In the genomic region with DNA sequence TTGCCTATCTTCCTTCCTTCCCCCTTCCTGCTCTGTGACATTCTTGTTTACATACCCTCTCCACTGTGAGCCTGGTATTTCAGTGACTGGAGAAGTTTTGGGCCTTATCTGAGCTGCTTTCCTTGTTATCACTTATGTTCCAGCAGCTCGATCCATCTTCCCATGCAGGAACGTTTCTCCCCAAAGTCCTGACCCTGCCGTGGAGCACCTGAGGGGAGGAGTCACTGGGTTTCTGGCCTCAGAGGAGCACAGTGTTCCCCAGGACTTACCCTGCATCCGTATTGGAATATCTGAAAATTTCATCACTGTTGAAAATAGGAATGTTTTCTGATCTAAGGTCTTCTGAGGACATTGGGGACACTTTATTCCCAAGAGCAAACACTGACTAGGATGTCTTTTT, we compare ENCODE assay signal across 28 cellular contexts.
DNase-seq lines count a peak whose midpoint lies in the region; TF ChIP-seq lines count a peak whose summit lies in the region.
"Had no signal": no experiment of that assay in that cellular context is flagged by ENCODE, and none has a peak within 500 bp of the region (broad histone marks: within the 10 kb centered on the region; RNA-seq: fewer than 3 reads in every experiment).

No MANE protein-coding gene starts in this region.

- no peak overlapping the region for H2BK120ac ChIP-seq in H9 (ENCODE audit: low read depth, low read length, poor library complexity, severe bottlenecking)

- H3K79me2 ChIP-seq in H9 (ENCODE audit: insufficient read depth, low read length) = no peaks in the 10 kb centered on the region

- DNase-seq in Calu3 (no peak), endothelial cell (ENCODE audit: low spot score) (no peak), right atrium auricular region (ENCODE audit: low spot score) (no peak), osteocyte (ENCODE audit: extremely low spot score, unreplicated experiment) (no peak), progenitor cell of endocrine pancreas (ENCODE audit: low spot score, unreplicated experiment) (no peak), NCI-H2227 treated with DMSO at 0.1 percent for 48 hours (lab: John Stamatoyannopoulos, UW) (no peak), H9 (no peak), caudate nucleus (lab: John Stamatoyannopoulos, UW) (no peak)
- DNase-seq: activated CD4-positive, alpha-beta T cell treated with anti-CD3 and anti-CD28 coated beads for 4 hours; activated CD8-positive, alpha-beta memory T cell treated with anti-CD3 and anti-CD28 coated beads for 24 hours; activated naive CD4-positive, alpha-beta T cell treated with Interleukin-2 at 50 U/mL for 16 hours; activated T-cell treated with anti-CD3 and anti-CD28 coated beads, Interleukin-2, amount 50 U/mL, for 24 hours; cortex of kidney; DMS53; GF-D8; left colon; midbrain; NCI-H1105; NCI-H226; SK-N-SH; small intestine; stimulated activated CD4-positive, alpha-beta T cell treated with anti-CD3 and anti-CD28 coated beads, Interleukin-2, amount 100 ng/mL, for 24 hours; T-helper 2 cell had no signal

- H3K27ac ChIP-seq in right atrium auricular region = peak overlapping the region; percentile 31 to 55
- no peak overlapping the region for H3K27ac ChIP-seq in H9 (ENCODE audit: insufficient read length, low read depth, low read length)
- H3K27ac ChIP-seq in caudate nucleus (ENCODE audit: low read depth, low read length) = no peak overlapping the region
- H3K27ac ChIP-seq: breast epithelium, HL-60, RWPE1 had no signal

- H3K36me3 Mint-ChIP-seq in Calu3 (ENCODE audit: insufficient read depth, unreplicated experiment) (no peaks in the 10 kb centered on the region), endothelial cell (ENCODE audit: low read depth, unreplicated experiment) (peaks cover 13% of the 10 kb centered on the region), osteocyte (ENCODE audit: unreplicated experiment) (peaks cover 6% of the 10 kb centered on the region), progenitor cell of endocrine pancreas (ENCODE audit: insufficient read depth) (no peaks in the 10 kb centered on the region), H9 (ENCODE audit: insufficient read depth in 1 of 3, low read depth in 3 of 3) (no peaks in the 10 kb centered on the region)

- H3K27me3 ChIP-seq in right atrium auricular region (no peaks in the 10 kb centered on the region), H9 (ENCODE audit: insufficient read depth, low read length) (no peaks in the 10 kb centered on the region)
- H3K27me3 ChIP-seq: breast epithelium had no signal

- CTCF ChIA-PET in Calu3 (lab: Charles Lee) = interaction anchor here (0.6 kb wide), 2 partner anchors 34 to 274 kb away, joined by 4 to 11 read pairs; no protein-coding TSS in a partner anchor

- peak overlapping the region; percentile 12 for H3K27ac Mint-ChIP-seq in Calu3 (ENCODE audit: unreplicated experiment)
- H3K27ac Mint-ChIP-seq in endothelial cell (ENCODE audit: unreplicated experiment) = peak overlapping the region; percentile 10
- H3K27ac Mint-ChIP-seq in osteocyte (ENCODE audit: unreplicated experiment) = peak overlapping the region; percentile 16
- H3K27ac Mint-ChIP-seq in progenitor cell of endocrine pancreas = no peak overlapping the region
- no peak overlapping the region; a peak in 2 of 7 replicates for H3K27ac Mint-ChIP-seq in H9
- H3K27ac Mint-ChIP-seq: activated T-cell treated with anti-CD3 and anti-CD28 coated beads, Interleukin-2, amount 50 U/mL, for 24 hours; B cell; endodermal cell had no signal

- no peaks in the 10 kb centered on the region for H4K20me1 ChIP-seq in H9 (ENCODE audit: control insufficient read depth, insufficient read depth, insufficient read length)

- H2BK5ac ChIP-seq in H9 (ENCODE audit: insufficient read length, low read length) = no peak overlapping the region

- H3K9ac ChIP-seq in H9 (ENCODE audit: extremely low read depth, insufficient read length, low read length) = no peak overlapping the region
- H3K9ac ChIP-seq: SK-N-SH had no signal

- no peak overlapping the region for H2AFZ ChIP-seq in H9 (ENCODE audit: low read length)

- H3T11ph ChIP-seq in H9 (ENCODE audit: low read length) = no peak overlapping the region

- intact Hi-C loops in Calu3 (cut with micrococcal nuclease; ENCODE audit: unreplicated experiment) = no loop called here

- H3K4ac ChIP-seq in H9 (ENCODE audit: low read depth, low read length) = no peak overlapping the region

- H3K4me3 Mint-ChIP-seq in Calu3 (ENCODE audit: low read depth, unreplicated experiment) (no peak overlapping the region), endothelial cell (ENCODE audit: unreplicated experiment) (no peak overlapping the region), osteocyte (ENCODE audit: unreplicated experiment) (no peak overlapping the region), progenitor cell of endocrine pancreas (ENCODE audit: low read depth) (no peak overlapping the region), H9 (no peak overlapping the region)
- H3K4me3 Mint-ChIP-seq: activated T-cell treated with anti-CD3 and anti-CD28 coated beads, Interleukin-2, amount 50 U/mL, for 24 hours; B cell; endodermal cell had no signal

- H3K56ac ChIP-seq in H9 (ENCODE audit: insufficient read length, low read depth, low read length) = no peak overlapping the region

- peaks cover 80% of the 10 kb centered on the region for H3K27me3 Mint-ChIP-seq in Calu3 (ENCODE audit: unreplicated experiment)
- peaks cover 3% of the 10 kb centered on the region for H3K27me3 Mint-ChIP-seq in endothelial cell (ENCODE audit: unreplicated experiment)
- no peaks in the 10 kb centered on the region for H3K27me3 Mint-ChIP-seq in osteocyte (ENCODE audit: unreplicated experiment)
- peaks cover 20% of the 10 kb centered on the region for H3K27me3 Mint-ChIP-seq in progenitor cell of endocrine pancreas
- H3K27me3 Mint-ChIP-seq in H9 (ENCODE audit: low read depth) = no peaks in the 10 kb centered on the region
- H3K27me3 Mint-ChIP-seq: activated T-cell treated with anti-CD3 and anti-CD28 coated beads, Interleukin-2, amount 50 U/mL, for 24 hours had no signal

- no peak overlapping the region for H4K5ac ChIP-seq in H9 (ENCODE audit: insufficient read length, low read depth, low read length)

- H3K79me1 ChIP-seq in H9 (ENCODE audit: insufficient read depth, low read depth, low read length, poor library complexity, severe bottlenecking) = no peaks in the 10 kb centered on the region

- H3K9me3 ChIP-seq in right atrium auricular region (no peaks in the 10 kb centered on the region), H9 (ENCODE audit: control insufficient read depth, low read depth, low read length) (no peaks in the 10 kb centered on the region)
- H3K9me3 ChIP-seq: breast epithelium, SK-N-SH had no signal

- H3K23ac ChIP-seq in H9 (ENCODE audit: insufficient read length, low read depth, low read length) = no peak overlapping the region

- H3K4me2 ChIP-seq in H9 (ENCODE audit: insufficient read depth, insufficient read length, low read length) = no peak overlapping the region
- H3K4me2 ChIP-seq: SK-N-SH had no signal

- H3K23me2 ChIP-seq in H9 (ENCODE audit: insufficient read length, low read depth, low read length, poor library complexity, severe bottlenecking) = no peaks in the 10 kb centered on the region

- H2AK5ac ChIP-seq in H9 (ENCODE audit: insufficient read length, low read length) = no peak overlapping the region

- H3K9me3 Mint-ChIP-seq in Calu3 (ENCODE audit: low read depth, unreplicated experiment) = no peaks in the 10 kb centered on the region
- no peaks in the 10 kb centered on the region for H3K9me3 Mint-ChIP-seq in endothelial cell (ENCODE audit: unreplicated experiment)
- no peaks in the 10 kb centered on the region for H3K9me3 Mint-ChIP-seq in osteocyte (ENCODE audit: unreplicated experiment)
- no peaks in the 10 kb centered on the region for H3K9me3 Mint-ChIP-seq in progenitor cell of endocrine pancreas (ENCODE audit: low read depth)
- H3K9me3 Mint-ChIP-seq in H9 = no peaks in the 10 kb centered on the region; a peak in 2 of 5 replicates
- H3K9me3 Mint-ChIP-seq: activated T-cell treated with anti-CD3 and anti-CD28 coated beads, Interleukin-2, amount 50 U/mL, for 24 hours; endodermal cell had no signal

- WGBS in H9 (ENCODE audit: extremely low coverage, insufficient read length, low lambda C conversion rate) = no CpG with 5 or more reads among the region's 4 CpGs

- no peak overlapping the region for H2BK20ac ChIP-seq in H9 (ENCODE audit: low read depth, low read length, poor library complexity, severe bottlenecking)

- no peak overlapping the region for H3K14ac ChIP-seq in H9 (ENCODE audit: insufficient read depth, low read length)

- no peak overlapping the region for H3K18ac ChIP-seq in H9 (ENCODE audit: insufficient read length, low read depth, low read length)

- no peak overlapping the region for H3K4me3 ChIP-seq in right atrium auricular region
- H3K4me3 ChIP-seq: breast epithelium had no signal

- peaks cover 0 to 41% of the 10 kb centered on the region in 2 donors for H3K4me1 ChIP-seq in right atrium auricular region
- peaks cover 21% of the 10 kb centered on the region; the same call in 1 of the 2 replicates for H3K4me1 ChIP-seq in H9 (ENCODE audit: insufficient read depth, low read length)
- H3K4me1 ChIP-seq: breast epithelium had no signal

- TF ChIP-seq CTCF in Calu3 (IDR thresholded peaks at IDR 0.05; ENCODE audit: unreplicated experiment) (no peak), endothelial cell (IDR thresholded peaks at IDR 0.05; ENCODE audit: unreplicated experiment) (no peak), right atrium auricular region (IDR thresholded peaks at IDR 0.05) (no peak), osteocyte (IDR thresholded peaks at IDR 0.05) (no peak), progenitor cell of endocrine pancreas (IDR thresholded peaks at IDR 0.05; ENCODE audit: unreplicated experiment) (no peak), H9 (conservative IDR thresholded peaks at IDR 0.05) (no peak)

- H4K91ac ChIP-seq in H9 (ENCODE audit: insufficient read length, low read depth, low read length) = no peak overlapping the region

- H2BK12ac ChIP-seq in H9 (ENCODE audit: insufficient read length, low read depth, low read length) = no peak overlapping the region

- peaks cover 8% of the 10 kb centered on the region for H3K36me3 ChIP-seq in right atrium auricular region
- H3K36me3 ChIP-seq: breast epithelium had no signal

- H3K4me1 Mint-ChIP-seq in Calu3 (ENCODE audit: low read depth, unreplicated experiment) (peaks cover 5% of the 10 kb centered on the region), endothelial cell (ENCODE audit: unreplicated experiment) (peaks cover 17% of the 10 kb centered on the region), osteocyte (ENCODE audit: unreplicated experiment) (peaks cover 47% of the 10 kb centered on the region), progenitor cell of endocrine pancreas (ENCODE audit: low read depth) (peaks cover 9% of the 10 kb centered on the region), H9 (peaks cover 66 to 73% of the 10 kb centered on the region in 2 experiments)
- H3K4me1 Mint-ChIP-seq: B cell had no signal

- BruUV-seq in Calu3 (replicated peaks; lab: Mats Ljungman, UMichigan) = no TSS peak

- no peak overlapping the region for H4K8ac ChIP-seq in H9 (replicated peaks; ENCODE audit: insufficient read length, low read depth, low read length)

- no peak overlapping the region for H2BK15ac ChIP-seq in H9 (ENCODE audit: low read depth, low read length)

Comparison
In these comparisons a context has a peak if more than half of its experiments do, and no peak if none do; other contexts are left out.
1. H3K27ac Mint-ChIP-seq: peak in Calu3 (single experiment), endothelial cell (single experiment) and osteocyte (single experiment); none in progenitor cell of endocrine pancreas (single experiment) and H9 (0 of 3).
2. H3K27ac ChIP-seq: peak in right atrium auricular region (2 of 2); none in H9 (single experiment) and caudate nucleus (single experiment).